13 cellular contexts compared by ENCODE assay signal in the genomic region with DNA sequence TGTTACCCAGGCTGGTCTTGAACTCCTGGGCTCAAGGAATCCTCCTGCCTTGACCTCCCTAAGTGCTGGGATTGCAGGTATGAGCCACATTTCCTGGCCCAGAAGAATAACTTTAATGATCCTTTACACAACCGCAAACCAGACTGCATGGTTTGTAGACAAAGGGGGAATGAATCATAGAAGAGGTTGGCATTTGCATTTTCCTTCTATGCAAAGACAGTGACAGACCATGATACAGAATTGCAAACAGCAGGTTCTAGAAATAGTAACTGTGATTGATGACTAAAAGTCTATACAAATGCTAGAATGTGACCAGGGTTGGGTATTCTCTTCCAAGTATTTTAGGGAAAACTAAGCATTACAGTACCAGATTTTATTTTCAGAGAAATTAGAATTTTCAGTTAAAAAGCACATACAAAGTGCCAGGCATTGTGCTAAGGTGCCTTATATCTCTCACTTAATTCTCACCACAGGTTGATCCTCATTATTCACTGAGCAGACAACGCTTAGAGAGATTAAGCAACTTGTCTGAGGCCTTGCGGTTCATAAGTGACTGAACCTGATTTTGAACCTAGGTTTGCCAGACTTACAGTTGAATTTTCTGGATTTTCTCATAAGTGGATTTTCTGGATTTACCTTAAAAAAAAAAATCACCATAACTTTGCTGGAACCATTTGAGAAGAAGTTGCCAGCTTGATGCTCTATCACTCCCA.
DNase-seq lines count a peak whose midpoint lies in the region; ATAC-seq, FAIRE-seq and TF ChIP-seq lines count a peak whose summit lies in the region.
"Had no signal": no experiment of that assay in that cellular context is flagged by ENCODE, and none has a peak within 500 bp of the region (broad histone marks: within the 10 kb centered on the region; RNA-seq: fewer than 3 reads in every experiment).

No MANE protein-coding gene starts in this region.

- no peak overlapping the region for H3K27ac Mint-ChIP-seq in activated CD4-positive, alpha-beta memory T cell treated with anti-CD3 and anti-CD28 coated beads, Interleukin-2, amount 10 ng/mL, durations not matched to agents 7 days and 5 days

- H3K4me3 ChIP-seq in esophagus squamous epithelium = no peak overlapping the region
- H3K4me3 ChIP-seq: lung, right atrium auricular region had no signal

- H3K27me3 ChIP-seq in esophagus squamous epithelium = no peaks in the 10 kb centered on the region
- H3K27me3 ChIP-seq: right atrium auricular region had no signal

- DNase-seq in AG20443 (ENCODE audit: low spot score) = peak; percentile 10
- no peak for DNase-seq in GM19239 (ENCODE audit: insufficient read length, low spot score)
- peak; percentile 36 for DNase-seq in LHCN-M2 (ENCODE audit: low read depth)
- DNase-seq in esophagus squamous epithelium (lab: John Stamatoyannopoulos, UW) = no peak
- no peak for DNase-seq in medulla oblongata (ENCODE audit: extremely low spot score)
- DNase-seq in activated CD4-positive, alpha-beta memory T cell treated with anti-CD3 and anti-CD28 coated beads, Interleukin-2, amount 10 ng/mL, durations not matched to agents 7 days and 5 days = no peak
- no peak for DNase-seq in NCI-H69 (lab: John Stamatoyannopoulos, UW)
- DNase-seq: effector CD8-positive, alpha-beta T cell; NCI-H187 treated with DMSO at 0.1 percent for 48 hours; T-cell had no signal

- WGBS in esophagus squamous epithelium, 2 donors = 34 to 46% methylated on average over 3 of the region's 3 CpGs

- no peaks in the 10 kb centered on the region for H3K36me3 ChIP-seq in esophagus squamous epithelium
- H3K36me3 ChIP-seq: right atrium auricular region had no signal

- no peak for TF ChIP-seq CTCF in esophagus squamous epithelium (IDR thresholded peaks at IDR 0.05)

- peaks cover 12% of the 10 kb centered on the region for H3K9me3 Mint-ChIP-seq in activated CD4-positive, alpha-beta memory T cell treated with anti-CD3 and anti-CD28 coated beads, Interleukin-2, amount 10 ng/mL, durations not matched to agents 7 days and 5 days

- peaks cover 26% of the 10 kb centered on the region for H3K36me3 Mint-ChIP-seq in activated CD4-positive, alpha-beta memory T cell treated with anti-CD3 and anti-CD28 coated beads, Interleukin-2, amount 10 ng/mL, durations not matched to agents 7 days and 5 days (ENCODE audit: low read depth)

- POLR2A ChIA-PET in activated CD4-positive, alpha-beta memory T cell treated with anti-CD3 and anti-CD28 coated beads, Interleukin-2, amount 10 ng/mL, durations not matched to agents 7 days and 5 days (lab: Charles Lee) = no interaction called here

- no peaks in the 10 kb centered on the region for H3K9me3 ChIP-seq in esophagus squamous epithelium
- H3K9me3 ChIP-seq: right atrium auricular region had no signal

- H3K27me3 Mint-ChIP-seq in activated CD4-positive, alpha-beta memory T cell treated with anti-CD3 and anti-CD28 coated beads, Interleukin-2, amount 10 ng/mL, durations not matched to agents 7 days and 5 days = no peaks in the 10 kb centered on the region
- H3K27me3 Mint-ChIP-seq: T-cell had no signal

- TF ChIP-seq POLR2A in esophagus squamous epithelium (IDR thresholded peaks at IDR 0.05) = no peak

- peak overlapping the region in 3 of 4 donors; percentile 36 to 45 (median 39) for H3K27ac ChIP-seq in esophagus squamous epithelium
- H3K27ac ChIP-seq: right atrium auricular region had no signal

- peaks cover 8 to 29% (median 12%) of the 10 kb centered on the region in 3 donors for H3K4me1 ChIP-seq in esophagus squamous epithelium
- H3K4me1 ChIP-seq: right atrium auricular region had no signal

- no peak overlapping the region for H3K4me3 Mint-ChIP-seq in activated CD4-positive, alpha-beta memory T cell treated with anti-CD3 and anti-CD28 coated beads, Interleukin-2, amount 10 ng/mL, durations not matched to agents 7 days and 5 days
- H3K4me3 Mint-ChIP-seq: T-cell had no signal

- no peak for ATAC-seq in GM21381 (IDR thresholded peaks at IDR 0.05; ENCODE audit: unreplicated experiment)
- ATAC-seq: T-cell had no signal

- CTCF ChIA-PET in activated CD4-positive, alpha-beta memory T cell treated with anti-CD3 and anti-CD28 coated beads, Interleukin-2, amount 10 ng/mL, durations not matched to agents 7 days and 5 days (lab: Charles Lee) = no interaction called here

- FAIRE-seq in GM19239 (lab: Jason Lieb, UNC) = peak; percentile 82

- H3K4me1 Mint-ChIP-seq in activated CD4-positive, alpha-beta memory T cell treated with anti-CD3 and anti-CD28 coated beads, Interleukin-2, amount 10 ng/mL, durations not matched to agents 7 days and 5 days = peaks cover 10% of the 10 kb centered on the region

- intact Hi-C loops in esophagus squamous epithelium (cut with DNase I) = no loop called here

Comparison
In these comparisons a context has a peak if more than half of its experiments do, and no peak if none do; other contexts are left out.
1. DNase-seq: peak in AG20443 (single experiment) and LHCN-M2 (single experiment); none in GM19239 (single experiment), esophagus squamous epithelium (single experiment), medulla oblongata (single experiment), activated CD4-positive, alpha-beta memory T cell treated with anti-CD3 and anti-CD28 coated beads, Interleukin-2, amount 10 ng/mL, durations not matched to agents 7 days and 5 days (single experiment) and NCI-H69 (single experiment).